In the genomic region with DNA sequence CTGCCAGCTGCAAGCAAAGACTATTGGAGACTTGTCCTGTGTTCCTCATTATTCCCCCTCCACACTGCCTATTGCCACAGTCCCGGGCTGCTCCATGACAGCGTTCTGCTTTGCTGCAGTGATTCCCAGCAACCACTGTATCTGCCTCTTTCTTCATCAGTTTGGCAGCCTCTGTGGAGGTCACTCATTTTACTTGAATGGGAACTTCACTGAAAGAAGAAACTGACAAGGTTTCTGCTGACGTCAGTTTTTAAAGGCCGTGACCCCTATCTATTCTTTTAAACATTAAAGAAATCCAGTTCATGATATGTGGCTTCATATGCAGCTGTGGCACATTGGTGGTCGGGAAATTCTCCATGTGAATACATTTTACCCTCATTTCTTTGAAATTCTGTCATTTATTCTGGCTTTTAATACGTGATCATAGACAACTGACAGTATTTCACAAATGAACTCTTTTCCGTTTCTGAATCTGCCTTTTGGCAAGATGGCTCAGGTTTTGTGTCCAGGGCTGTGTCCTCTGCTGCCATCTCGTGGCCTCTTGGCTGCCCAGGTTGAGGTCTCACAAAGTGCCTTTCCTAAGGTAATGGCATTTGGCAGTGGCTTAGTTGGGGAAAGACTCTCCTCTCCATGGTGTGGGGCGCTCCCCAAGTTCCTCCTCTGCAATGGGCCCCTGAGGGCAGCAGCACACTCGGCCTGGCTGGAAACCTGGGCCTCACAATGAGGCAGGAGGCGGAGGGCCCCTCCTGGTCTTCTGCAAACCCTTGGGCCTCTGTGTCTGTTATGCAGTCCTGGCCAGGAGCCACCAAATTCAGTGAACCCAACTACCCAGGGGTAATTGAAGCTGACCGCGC, we compare ENCODE assay signal across 9 cellular contexts. TPM values are rescaled to one million over a fixed set of nuclear protein-coding genes. Genes with fewer than 3 reads are reported as not detected.
DNase-seq lines count a peak whose midpoint lies in the region; ATAC-seq and FAIRE-seq lines count a peak whose summit lies in the region.
"Had no signal": no experiment of that assay in that cellular context is flagged by ENCODE, and none has a peak within 500 bp of the region (broad histone marks: within the 10 kb centered on the region; RNA-seq: fewer than 3 reads in every experiment).

No MANE protein-coding gene starts in this region.

- H3K27me3 ChIP-seq in aorta (ENCODE audit: control insufficient read depth in 1 of 2, insufficient read depth in 2 of 2, low read length in 1 of 2), result no peaks in the 10 kb centered on the region

- 11 to 14% methylated on average over 13 of the region's 13 CpGs for WGBS in aorta, 2 donors

- H3K36me3 ChIP-seq in aorta (ENCODE audit: control insufficient read depth in 1 of 2, insufficient read depth in 2 of 2, low read length in 1 of 2), result no peaks in the 10 kb centered on the region

- ATAC-seq in left cardiac atrium (peak in 1 of 2 donors; percentile 5), aorta (ENCODE audit: low FRiP score) (peak; percentile 31), HG02840 (IDR thresholded peaks at IDR 0.05; ENCODE audit: low FRiP score, unreplicated experiment) (no peak)

- H3K9me3 ChIP-seq in aorta (ENCODE audit: control insufficient read depth, low read length), result no peaks in the 10 kb centered on the region

- FAIRE-seq in G401.6 (lab: Jason Lieb, UNC), result peak; percentile 47
- FAIRE-seq: islet of Langerhans had no signal

- DNase-seq in NCI-H1105 treated with DMSO at 0.1 percent for 48 hours (lab: John Stamatoyannopoulos, UW) (peak; percentile 80), SW480 (ENCODE audit: low spot score) (peak; percentile 73), amniotic epithelial cell (ENCODE audit: low read depth) (peak; percentile 68), left cardiac atrium (peak; percentile 79), putamen (ENCODE audit: low spot score) (peak; percentile 79), aorta (peak; percentile 88 to 92)

- H3K4me1 ChIP-seq in aorta (ENCODE audit: control insufficient read depth in 1 of 2, insufficient read depth in 2 of 2, low read length in 2 of 2), result no peaks in the 10 kb centered on the region

- intact Hi-C loops in left cardiac atrium (cut with DNase I) (loop anchor here in 1 of 2 donors (5.0 kb wide), 3 partner anchors 39 to 254 kb away; no protein-coding TSS in a partner anchor), aorta (cut with DNase I) (loop anchor here (2.0 to 5.0 kb wide), 2 partner anchors 38 to 89 kb away; no protein-coding TSS in a partner anchor)

- no peak overlapping the region for H3K27ac ChIP-seq in aorta (ENCODE audit: low read depth in 1 of 2, low read length in 2 of 2)

- no peak overlapping the region for H3K4me3 ChIP-seq in aorta (ENCODE audit: low read length in 2 of 2)

RNA-seq across cellular contexts. Expression of a gene that starts 5.9 kb away (rescaled TPM):
- under 1 TPM; 0.26 to 0.82 TPM for total RNA-seq in left cardiac atrium
- not detected for total RNA-seq in aorta
- polyA plus RNA-seq in aorta, result 1 to 10 TPM in 1 of 2 donors, under 1 TPM in 1; 0.64 to 6.4 TPM

RNA-seq across cellular contexts. Expression of a gene that starts 8.3 kb away (rescaled TPM):
- total RNA-seq in left cardiac atrium, result 10 to 100 TPM; 38.3 to 44.4 TPM
- total RNA-seq in aorta, result 10 to 100 TPM; 33.0 to 41.3 TPM
- 10 to 100 TPM; 24.5 to 39.4 TPM for polyA plus RNA-seq in aorta

RNA-seq across cellular contexts. Expression of a gene that starts 36.6 kb away (rescaled TPM):
- 10 to 100 TPM; 24.9 to 25.5 TPM for total RNA-seq in left cardiac atrium
- total RNA-seq in aorta, result 10 to 100 TPM; 40.5 to 68.3 TPM
- 10 to 100 TPM in 1 of 2 donors, 1 to 10 TPM in 1; 5.4 to 24.3 TPM for polyA plus RNA-seq in aorta

RNA-seq across cellular contexts. Expression of a gene that starts 49.1 kb away (rescaled TPM):
- not detected for total RNA-seq in left cardiac atrium
- total RNA-seq in aorta, result not detected
- polyA plus RNA-seq in aorta, result under 1 TPM in 1 of 2 donors, not detected in 1; 1.00 TPM

RNA-seq across cellular contexts. Expression of a gene that starts 49.1 kb away (rescaled TPM):
- total RNA-seq in left cardiac atrium, result not detected
- not detected for total RNA-seq in aorta
- not detected for polyA plus RNA-seq in aorta
